Comparison of ENCODE assay signal across 2 cellular contexts in genomic region chr11:6538892-6539291, GRCh38.
TF ChIP-seq lines count a peak whose summit lies in the region.

No MANE protein-coding gene starts in this region.

TF ChIP-seq in HepG2, 621 proteins besides CTCF, POLR2A, EP300 and RAD21:
- no peak for TF ChIP-seq POLR2G (IDR thresholded peaks at IDR 0.05; ENCODE audit: low read depth, low read length)
- no peak for TF ChIP-seq ZMAT3 (CRISPR knock-in tag; conservative IDR thresholded peaks at IDR 0.05)
- TF ChIP-seq, protein P1, sequence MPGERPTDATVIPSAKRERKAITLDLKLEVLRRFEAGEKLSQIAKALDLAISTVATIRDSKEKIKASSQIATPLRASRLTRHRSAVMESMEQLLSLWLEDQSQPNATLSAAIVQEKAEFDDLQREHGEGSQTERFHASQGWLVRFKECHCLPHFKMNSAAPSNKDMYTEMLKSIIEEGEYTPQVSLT (CRISPR knock-in tag; IDR thresholded peaks at IDR 0.05; ENCODE audit: borderline replicate concordance, low read depth) = no peak
- TF ChIP-seq ZNF879 (CRISPR knock-in tag; IDR thresholded peaks at IDR 0.05) = no peak

TF ChIP-seq in K562, 482 proteins besides CTCF, POLR2A, EP300 and RAD21:
- TF ChIP-seq BCOR (IDR thresholded peaks at IDR 0.05) = no peak
- TF ChIP-seq POLR2H (tag; IDR thresholded peaks at IDR 0.05; ENCODE audit: low read depth) = no peak
- TF ChIP-seq MNT (conservative IDR thresholded peaks at IDR 0.05) = no peak
- TF ChIP-seq HBP1 (CRISPR knock-in tag; IDR thresholded peaks at IDR 0.05) = no peak
